ENCODE assay signal across 8 cellular contexts in genomic region chr19:47483800-47484690, GRCh38. TPM values are rescaled to one million over a fixed set of nuclear protein-coding genes. Genes with fewer than 3 reads are reported as not detected.
DNase-seq lines count a peak whose midpoint lies in the region; ATAC-seq and TF ChIP-seq lines count a peak whose summit lies in the region.

KPTN (minus strand) TSS chr19:47484219; CDS start chr19:47484160, 59 bp downstream.

- peak within 1 kb of the TSS; percentile 60 to 79 (median 68) for H3K4me3 ChIP-seq in BLaER1 treated with 17β-estradiol and CSF1 and Interleukin-3, amounts not matched to agents 10 nM and 100 nM
- H3K4me3 ChIP-seq in right lobe of liver: peak within 1 kb of the TSS; percentile 57 to 68 (median 60)

- peaks cover 0 to 13% (median 0%) of the 10 kb centered on the region in 11 experiments; a peak in 4 of 22 replicates for H4K20me1 ChIP-seq in BLaER1 treated with 17β-estradiol and CSF1 and Interleukin-3, amounts not matched to agents 10 nM and 100 nM

- peaks cover 0 to 13% (median under 1%) of the 10 kb centered on the region in 11 experiments; a peak in 11 of 22 replicates for H3K36me3 ChIP-seq in BLaER1 treated with 17β-estradiol and CSF1 and Interleukin-3, amounts not matched to agents 10 nM and 100 nM
- H3K36me3 ChIP-seq in right lobe of liver: peaks cover 0 to 13% (median 0%) of the 10 kb centered on the region in 4 donors

- H3K27ac ChIP-seq in BLaER1 treated with 17β-estradiol and CSF1 and Interleukin-3, amounts not matched to agents 10 nM and 100 nM: peak within 1 kb of the TSS; percentile 89 to 96 (median 93)
- peak within 1 kb of the TSS; percentile 81 to 90 (median 85) for H3K27ac ChIP-seq in right lobe of liver

- H3K4me1 ChIP-seq in BLaER1 treated with 17β-estradiol and CSF1 and Interleukin-3, amounts not matched to agents 10 nM and 100 nM: peaks cover 35 to 52% (median 48%) of the 10 kb centered on the region in 10 experiments
- no peaks in the 10 kb centered on the region for H3K4me1 ChIP-seq in right lobe of liver

- no peaks in the 10 kb centered on the region for H3K27me3 ChIP-seq in BLaER1 treated with 17β-estradiol and CSF1 and Interleukin-3, amounts not matched to agents 10 nM and 100 nM
- no peaks in the 10 kb centered on the region for H3K27me3 ChIP-seq in right lobe of liver

- TF ChIP-seq CTCF in right lobe of liver (IDR thresholded peaks at IDR 0.05): peak; percentile 62 to 90 (median 72)

- WGBS in right lobe of liver (ENCODE audit: insufficient coverage, low coverage, low lambda C conversion rate, missing lambda C conversion rate): 11% methylated on average over 8 of the region's 57 CpGs

- H3K4me2 ChIP-seq in BLaER1 treated with 17β-estradiol and CSF1 and Interleukin-3, amounts not matched to agents 10 nM and 100 nM: peak within 1 kb of the TSS; percentile 75 to 92 (median 88)

- DNase-seq in NCI-H748 treated with DMSO at 0.1 percent for 48 hours (lab: John Stamatoyannopoulos, UW): peak; percentile 92
- DNase-seq in activated CD4-positive, alpha-beta T cell treated with anti-CD3 and anti-CD28 coated beads, Interleukin-2, amount 50 U/mL, for 4 hours: peak; percentile 86 to 87
- DNase-seq in dermis microvascular lymphatic vessel endothelial cell (ENCODE audit: low read depth in 2 of 2): peak; percentile 79 to 93
- DNase-seq in right lobe of liver: peak; percentile 87 to 92 (median 90)
- peak; percentile 89 for DNase-seq in stimulated activated CD4-positive, alpha-beta T cell treated with anti-CD3 and anti-CD28 coated beads, Interleukin-4, amount 100 ng/mL, for 1 hour

- peak; percentile 56 for TF ChIP-seq POLR2A in right lobe of liver (IDR thresholded peaks at IDR 0.05)

- peak; percentile 67 for ATAC-seq in GM19351 (IDR thresholded peaks at IDR 0.05; ENCODE audit: unreplicated experiment)
- peak; percentile 49 for ATAC-seq in HG03571 (IDR thresholded peaks at IDR 0.05; ENCODE audit: unreplicated experiment)
- ATAC-seq in right lobe of liver: peak; percentile 86 to 94 (median 90)

- H3K9me3 ChIP-seq in BLaER1 treated with 17β-estradiol and CSF1 and Interleukin-3, amounts not matched to agents 10 nM and 100 nM (replicated peaks in 1 of 11): no peaks in the 10 kb centered on the region
- H3K9me3 ChIP-seq in right lobe of liver: no peaks in the 10 kb centered on the region

- H3K9ac ChIP-seq in BLaER1 treated with 17β-estradiol and CSF1 and Interleukin-3, amounts not matched to agents 10 nM and 100 nM: peak within 1 kb of the TSS; percentile 89 to 97 (median 93)

- intact Hi-C loops in right lobe of liver (cut with DNase I): no loop called here

RNA-seq across cellular contexts. Expression of gene KPTN, which starts in this region (rescaled TPM):
- total RNA-seq in dermis microvascular lymphatic vessel endothelial cell (4.0 and 5.3 TPM in 2 replicates), right lobe of liver (1 to 10 TPM; 3.1 to 7.8 (median 6.2) TPM)

Comparison
In these comparisons a context has a peak if more than half of its experiments do, and no peak if none do; other contexts are left out.
1. Peak in every context shown above with its lines: DNase-seq, ATAC-seq, H3K4me3 ChIP-seq and H3K27ac ChIP-seq.